1 cellular context compared by ENCODE assay signal in genomic region chr3:8980756-8981257, GRCh38.
TF ChIP-seq lines count a peak whose summit lies in the region.

No MANE protein-coding gene starts in this region.

TF ChIP-seq in liver, 16 proteins besides CTCF, POLR2A, EP300 and RAD21 (continued from another document):
- TF ChIP-seq, protein P1, sequence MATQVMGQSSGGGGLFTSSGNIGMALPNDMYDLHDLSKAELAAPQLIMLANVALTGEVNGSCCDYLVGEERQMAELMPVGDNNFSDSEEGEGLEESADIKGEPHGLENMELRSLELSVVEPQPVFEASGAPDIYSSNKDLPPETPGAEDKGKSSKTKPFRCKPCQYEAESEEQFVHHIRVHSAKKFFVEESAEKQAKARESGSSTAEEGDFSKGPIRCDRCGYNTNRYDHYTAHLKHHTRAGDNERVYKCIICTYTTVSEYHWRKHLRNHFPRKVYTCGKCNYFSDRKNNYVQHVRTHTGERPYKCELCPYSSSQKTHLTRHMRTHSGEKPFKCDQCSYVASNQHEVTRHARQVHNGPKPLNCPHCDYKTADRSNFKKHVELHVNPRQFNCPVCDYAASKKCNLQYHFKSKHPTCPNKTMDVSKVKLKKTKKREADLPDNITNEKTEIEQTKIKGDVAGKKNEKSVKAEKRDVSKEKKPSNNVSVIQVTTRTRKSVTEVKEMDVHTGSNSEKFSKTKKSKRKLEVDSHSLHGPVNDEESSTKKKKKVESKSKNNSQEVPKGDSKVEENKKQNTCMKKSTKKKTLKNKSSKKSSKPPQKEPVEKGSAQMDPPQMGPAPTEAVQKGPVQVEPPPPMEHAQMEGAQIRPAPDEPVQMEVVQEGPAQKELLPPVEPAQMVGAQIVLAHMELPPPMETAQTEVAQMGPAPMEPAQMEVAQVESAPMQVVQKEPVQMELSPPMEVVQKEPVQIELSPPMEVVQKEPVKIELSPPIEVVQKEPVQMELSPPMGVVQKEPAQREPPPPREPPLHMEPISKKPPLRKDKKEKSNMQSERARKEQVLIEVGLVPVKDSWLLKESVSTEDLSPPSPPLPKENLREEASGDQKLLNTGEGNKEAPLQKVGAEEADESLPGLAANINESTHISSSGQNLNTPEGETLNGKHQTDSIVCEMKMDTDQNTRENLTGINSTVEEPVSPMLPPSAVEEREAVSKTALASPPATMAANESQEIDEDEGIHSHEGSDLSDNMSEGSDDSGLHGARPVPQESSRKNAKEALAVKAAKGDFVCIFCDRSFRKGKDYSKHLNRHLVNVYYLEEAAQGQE (IDR thresholded peaks at IDR 0.05): peak; percentile 14
- TF ChIP-seq, protein P2, sequence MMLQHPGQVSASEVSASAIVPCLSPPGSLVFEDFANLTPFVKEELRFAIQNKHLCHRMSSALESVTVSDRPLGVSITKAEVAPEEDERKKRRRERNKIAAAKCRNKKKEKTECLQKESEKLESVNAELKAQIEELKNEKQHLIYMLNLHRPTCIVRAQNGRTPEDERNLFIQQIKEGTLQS (IDR thresholded peaks at IDR 0.05): no peak
- peak; percentile 81 for TF ChIP-seq HNF4A (conservative IDR thresholded peaks at IDR 0.05)
- no peak for TF ChIP-seq TAF1 (conservative IDR thresholded peaks at IDR 0.05)
- TF ChIP-seq SP1 (IDR thresholded peaks at IDR 0.05): peak; percentile 79
- TF ChIP-seq RXRA (IDR thresholded peaks at IDR 0.05): peak; percentile 64 to 70
- TF ChIP-seq ZBTB33 (IDR thresholded peaks at IDR 0.05): peak; percentile 35
- TF ChIP-seq NR2F2 (IDR thresholded peaks at IDR 0.05): no peak
- TF ChIP-seq HNF4G (IDR thresholded peaks at IDR 0.05): peak; percentile 62
- TF ChIP-seq YY1 (IDR thresholded peaks at IDR 0.05): no peak
